ENCODE assay signal across 1 cellular context in the genomic region with DNA sequence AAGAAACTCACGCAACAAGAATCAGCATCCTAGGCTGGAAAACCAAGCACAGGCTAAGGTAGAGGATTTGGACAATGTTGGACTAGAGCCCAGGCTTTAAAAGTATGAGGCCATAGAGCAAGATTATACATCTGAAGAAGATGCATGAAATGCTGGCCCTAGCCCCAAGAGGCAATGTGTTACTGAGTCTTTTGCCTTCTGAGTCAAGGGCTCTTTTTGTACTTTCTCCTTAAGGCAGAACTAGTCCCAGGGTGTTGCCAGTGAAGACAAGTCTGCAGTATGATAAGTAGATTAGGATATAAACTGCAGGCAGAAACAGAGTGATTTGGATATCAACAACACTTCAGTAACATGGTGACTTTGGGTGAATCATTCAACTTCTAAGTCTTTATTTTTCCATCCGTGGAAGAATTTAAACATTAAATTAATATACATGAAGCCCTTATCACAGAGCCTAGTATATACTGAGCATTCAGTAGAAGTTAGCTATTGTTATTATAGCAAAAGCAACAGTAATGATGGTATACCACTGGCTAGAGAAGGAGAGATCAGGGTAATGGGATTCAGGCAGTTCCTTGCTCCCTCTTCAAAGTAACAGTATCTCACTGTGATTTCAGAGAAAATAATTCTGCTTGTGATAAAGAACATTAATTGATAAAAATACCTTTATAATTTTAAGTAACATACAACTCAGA.
TF ChIP-seq lines count a peak whose summit lies in the region.

No MANE protein-coding gene starts in this region.

TF ChIP-seq in IMR-90, 13 proteins besides CTCF, POLR2A, EP300 and RAD21 (continued from another document):
- TF ChIP-seq, protein P1, sequence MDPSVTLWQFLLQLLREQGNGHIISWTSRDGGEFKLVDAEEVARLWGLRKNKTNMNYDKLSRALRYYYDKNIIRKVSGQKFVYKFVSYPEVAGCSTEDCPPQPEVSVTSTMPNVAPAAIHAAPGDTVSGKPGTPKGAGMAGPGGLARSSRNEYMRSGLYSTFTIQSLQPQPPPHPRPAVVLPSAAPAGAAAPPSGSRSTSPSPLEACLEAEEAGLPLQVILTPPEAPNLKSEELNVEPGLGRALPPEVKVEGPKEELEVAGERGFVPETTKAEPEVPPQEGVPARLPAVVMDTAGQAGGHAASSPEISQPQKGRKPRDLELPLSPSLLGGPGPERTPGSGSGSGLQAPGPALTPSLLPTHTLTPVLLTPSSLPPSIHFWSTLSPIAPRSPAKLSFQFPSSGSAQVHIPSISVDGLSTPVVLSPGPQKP (IDR thresholded peaks at IDR 0.05; ENCODE audit: borderline replicate concordance, low read depth, low read length) = no peak
- no peak for TF ChIP-seq USF2 (IDR thresholded peaks at IDR 0.05; ENCODE audit: low read depth, low read length)
- TF ChIP-seq NFE2L2 (IDR thresholded peaks at IDR 0.05; ENCODE audit: low read depth, low read length) = no peak
- TF ChIP-seq RCOR1 (IDR thresholded peaks at IDR 0.05; ENCODE audit: insufficient replicate concordance, low read length) = no peak
- TF ChIP-seq CEBPB (IDR thresholded peaks at IDR 0.05; ENCODE audit: low read depth, low read length) = no peak
- no peak for TF ChIP-seq MAZ (IDR thresholded peaks at IDR 0.05; ENCODE audit: borderline replicate concordance, low read depth, low read length)
